In genomic region chr1:161766102-161766981, GRCh38 we compare ENCODE assay signal across 8 cellular contexts. TPM values are rescaled to one million over a fixed set of nuclear protein-coding genes. Genes with fewer than 3 reads are reported as not detected.
DNase-seq lines count a peak whose midpoint lies in the region; ATAC-seq, FAIRE-seq and TF ChIP-seq lines count a peak whose summit lies in the region.

Gene ATF6, plus strand, starts transcription at chr1:161766320. Its CDS starts 41 bp downstream, at chr1:161766361.

- TF ChIP-seq CTCF in OCI-LY1 (IDR thresholded peaks at IDR 0.05; ENCODE audit: low read length): no peak
- TF ChIP-seq CTCF in endothelial cell of umbilical vein (IDR thresholded peaks at IDR 0.05; ENCODE audit: extremely low read depth in 1 of 2, insufficient read depth in 1 of 2, low read depth in 1 of 2, low read length in 2 of 2): no peak

- H3K9me3 ChIP-seq in HUES6 (ENCODE audit: control insufficient read depth, insufficient read depth, low read depth, low read length): no peaks in the 10 kb centered on the region
- no peaks in the 10 kb centered on the region for H3K9me3 ChIP-seq in OCI-LY1 (ENCODE audit: low read length)
- H3K9me3 ChIP-seq in endothelial cell of umbilical vein (replicated peaks; ENCODE audit: control insufficient read depth, insufficient read depth, low read length): no peaks in the 10 kb centered on the region

- DNase-seq in COLO668 (lab: John Stamatoyannopoulos, UW; ENCODE audit: unreplicated experiment) (peak; percentile 88), endothelial cell of umbilical vein (ENCODE audit: low read depth, low spot score) (peak; percentile 97), middle frontal gyrus (ENCODE audit: extremely low spot score, low spot score) (peak; percentile 81)
- DNase-seq in activated CD8-positive, alpha-beta memory T cell treated with anti-CD3 and anti-CD28 coated beads, Interleukin-2, amount 50 U/mL, for 4 hours: peak; percentile 76
- DNase-seq in stimulated activated CD8-positive, alpha-beta memory T cell treated with anti-CD3 and anti-CD28 coated beads, Interleukin-2, amount 100 ng/mL, for 1 hour (ENCODE audit: low read depth in 2 of 2): peak; percentile 60 to 62

- BruUV-seq in endothelial cell of umbilical vein (replicated peaks; lab: Mats Ljungman, UMichigan): TSS peak; percentile 52

- peak within 1 kb of the TSS; percentile 91 for H3K4me3 ChIP-seq in HUES6 (ENCODE audit: low read depth, low read length)
- peak within 1 kb of the TSS; percentile 94 for H3K4me3 ChIP-seq in OCI-LY1 (ENCODE audit: low read depth, low read length, poor library complexity, severe bottlenecking)
- H3K4me3 ChIP-seq in endothelial cell of umbilical vein (replicated peaks in 1 of 3; ENCODE audit: insufficient read depth in 1 of 3, low read depth in 1 of 3, low read length in 3 of 3): peak within 1 kb of the TSS; percentile 64 to 92 (median 84)

- no peaks in the 10 kb centered on the region for H3K9me2 ChIP-seq in OCI-LY1 (ENCODE audit: low read depth, low read length)

- H4K20me1 ChIP-seq in OCI-LY1 (ENCODE audit: insufficient read depth, low read length): no peaks in the 10 kb centered on the region
- no peaks in the 10 kb centered on the region for H4K20me1 ChIP-seq in endothelial cell of umbilical vein (replicated peaks; ENCODE audit: control insufficient read depth, extremely low read depth, insufficient read depth, low read length)

- H2AFZ ChIP-seq in OCI-LY1 (ENCODE audit: low read length) (peak within 1 kb of the TSS; percentile 66), endothelial cell of umbilical vein (ENCODE audit: low read depth, low read length) (peak within 1 kb of the TSS; percentile 58)

- peak; percentile 80 for FAIRE-seq in endothelial cell of umbilical vein (lab: Jason Lieb, UNC)

- H3K36me3 ChIP-seq in HUES6 (ENCODE audit: control insufficient read depth, insufficient read depth, low read length) (no peaks in the 10 kb centered on the region), OCI-LY1 (ENCODE audit: insufficient read depth, low read length) (no peaks in the 10 kb centered on the region), endothelial cell of umbilical vein (ENCODE audit: control insufficient read depth in 2 of 2, extremely low read depth in 1 of 2, insufficient read depth in 2 of 2, low read length in 2 of 2) (no peaks in the 10 kb centered on the region)

- H3K4me1 ChIP-seq in HUES6 (ENCODE audit: control insufficient read depth, insufficient read depth, low read length): 0 out of 2 replicates have a peak, but pooled peaks cover 2% of the 10 kb centered on the region
- H3K4me1 ChIP-seq in OCI-LY1 (ENCODE audit: insufficient read depth, low read length, severe bottlenecking): peaks cover 35% of the 10 kb centered on the region
- peaks cover 30% of the 10 kb centered on the region for H3K4me1 ChIP-seq in endothelial cell of umbilical vein (ENCODE audit: control insufficient read depth, extremely low read depth, insufficient read depth, low read length)

- dilution Hi-C loops in endothelial cell of umbilical vein (cut with MboI; ENCODE audit: extremely low pct_ligation_motif_present, low sequenced_read_pairs): no loop called here

- peak within 1 kb of the TSS; percentile 89 for H3K4me2 ChIP-seq in OCI-LY1 (ENCODE audit: low read length)
- peak within 1 kb of the TSS; percentile 100 for H3K4me2 ChIP-seq in endothelial cell of umbilical vein (ENCODE audit: insufficient read depth, low read length)

- CTCF ChIA-PET in endothelial cell of umbilical vein (lab: Charles Lee): interaction anchor here (0.5 to 2.0 kb wide), 4 partner anchors 17 to 271 kb away, joined by 3 to 14 read pairs (median 4); partner anchors contain the start of gene DUSP12

- H3K27me3 ChIP-seq in HUES6 (ENCODE audit: control insufficient read depth, insufficient read depth, low read length) (no peaks in the 10 kb centered on the region), OCI-LY1 (ENCODE audit: insufficient read depth, low read length) (no peaks in the 10 kb centered on the region), endothelial cell of umbilical vein (ENCODE audit: control insufficient read depth in 2 of 2, insufficient read depth in 2 of 2, low read length in 2 of 2) (no peaks in the 10 kb centered on the region)

- POLR2A ChIA-PET in endothelial cell of umbilical vein (lab: Charles Lee): no interaction called here

- intact Hi-C loops in endothelial cell of umbilical vein (cut with micrococcal nuclease): loop anchor here (2.0 to 10.0 kb wide), 2 partner anchors 18 to 268 kb away; partner anchors contain the start of gene DUSP12

- no peaks in the 10 kb centered on the region for H3K9me1 ChIP-seq in endothelial cell of umbilical vein (replicated peaks; ENCODE audit: control insufficient read depth, extremely low read depth, insufficient read depth, low read length)

- no peak within 1 kb of the TSS for H3K27ac ChIP-seq in HUES6 (ENCODE audit: low read depth, low read length)
- H3K27ac ChIP-seq in OCI-LY1 (ENCODE audit: low read depth, low read length, poor library complexity, severe bottlenecking): peak within 1 kb of the TSS; percentile 72
- H3K27ac ChIP-seq in endothelial cell of umbilical vein (ENCODE audit: insufficient read depth, low read depth, low read length): peak within 1 kb of the TSS; percentile 88

- no peaks in the 10 kb centered on the region for H3F3A ChIP-seq in OCI-LY1 (ENCODE audit: insufficient read depth, low read length)

- peak; percentile 43 for ATAC-seq in GM21367 (IDR thresholded peaks at IDR 0.05; ENCODE audit: unreplicated experiment)

- H3K79me2 ChIP-seq in OCI-LY1 (ENCODE audit: insufficient read depth, low read length) (peaks cover 14% of the 10 kb centered on the region), endothelial cell of umbilical vein (ENCODE audit: control insufficient read depth, insufficient read depth, low read length) (peaks cover 51% of the 10 kb centered on the region)

- H3K9ac ChIP-seq in HUES6 (ENCODE audit: low read length): peak within 1 kb of the TSS; percentile 79
- H3K9ac ChIP-seq in OCI-LY1 (ENCODE audit: low read length): peak within 1 kb of the TSS; percentile 94
- peak within 1 kb of the TSS; percentile 97 for H3K9ac ChIP-seq in endothelial cell of umbilical vein (replicated peaks; ENCODE audit: extremely low read depth, insufficient read depth, low read length)

- TF ChIP-seq POLR2A in endothelial cell of umbilical vein (IDR thresholded peaks at IDR 0.05; ENCODE audit: low read depth, low read length): peak; percentile 70

TF ChIP-seq in endothelial cell of umbilical vein, 7 proteins besides CTCF, POLR2A, EP300 and RAD21:
- TF ChIP-seq MYC (IDR thresholded peaks at IDR 0.05; ENCODE audit: low read depth, low read length) (no peak), FOS (IDR thresholded peaks at IDR 0.05; ENCODE audit: borderline replicate concordance, insufficient read depth, low read length) (peak; percentile 37), MAX (IDR thresholded peaks at IDR 0.05; ENCODE audit: insufficient read depth, insufficient read length) (no peak), EZH2 (IDR thresholded peaks at IDR 0.05; ENCODE audit: borderline replicate concordance, low read depth, low read length, severe bottlenecking) (no peak), POLR2AphosphoS5 (IDR thresholded peaks at IDR 0.05; ENCODE audit: insufficient read depth, low read depth, low read length) (peak; percentile 84), GATA2 (IDR thresholded peaks at IDR 0.05; ENCODE audit: insufficient read depth, insufficient read length, low read depth, low read length) (peak; percentile 86), JUN (IDR thresholded peaks at IDR 0.05; ENCODE audit: borderline replicate concordance, insufficient read depth, insufficient read length, low read depth) (no peak)
TF ChIP-seq in endothelial cell of umbilical vein: peak in this region for 3.

RNA-seq across cellular contexts. Expression of gene ATF6, which starts in this region (rescaled TPM):
- total RNA-seq in endothelial cell of umbilical vein: 38.8 and 40.3 TPM in 2 replicates
- 22.8 and 24.9 TPM in 2 replicates for polyA plus RNA-seq in endothelial cell of umbilical vein
- polyA plus RNA-seq in endothelial cell of umbilical vein (2011; cell fraction: cytosol; rRNA removed): 29.4 and 29.6 TPM in 2 replicates
- polyA plus RNA-seq in endothelial cell of umbilical vein (2011; cell fraction: nucleus; rRNA removed): 22.6 and 25.5 TPM in 2 replicates
- 22.0 and 30.2 TPM in 2 replicates for polyA plus RNA-seq in endothelial cell of umbilical vein (2012)
- 47.1 and 51.7 TPM in 2 replicates for polyA minus RNA-seq in endothelial cell of umbilical vein
- polyA minus RNA-seq in endothelial cell of umbilical vein (2011; cell fraction: cytosol; rRNA and poly(A)+ RNA removed): 16.1 TPM
- 48.9 and 71.6 TPM in 2 replicates for polyA minus RNA-seq in endothelial cell of umbilical vein (2011; cell fraction: nucleus; rRNA and poly(A)+ RNA removed)
